Comparison of ENCODE assay signal across 20 cellular contexts in the genomic region with DNA sequence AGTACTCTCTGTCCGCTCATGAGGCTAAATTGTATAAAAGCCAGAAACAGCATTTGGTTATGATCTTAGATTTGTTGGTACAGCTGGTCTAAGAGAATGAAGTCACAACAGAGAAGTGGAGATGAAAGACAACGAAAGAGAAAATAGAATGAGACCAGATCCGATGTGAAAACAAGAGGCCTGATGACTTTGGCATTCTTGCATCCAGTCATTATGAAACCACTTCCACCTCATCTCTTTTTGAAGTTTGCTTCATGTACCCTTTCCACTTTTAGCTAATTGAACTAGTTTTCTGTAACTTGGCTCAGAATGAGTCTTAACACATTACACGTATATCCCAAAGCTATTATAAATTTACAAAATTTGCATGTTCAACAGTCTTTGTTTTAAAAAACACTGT.
"Had no signal": no experiment of that assay in that cellular context is flagged by ENCODE, and none has a peak within 500 bp of the region (broad histone marks: within the 10 kb centered on the region; RNA-seq: fewer than 3 reads in every experiment).

No MANE protein-coding gene starts in this region.

- ATAC-seq: naive thymus-derived CD4-positive, alpha-beta T cell; stimulated activated naive B cell treated with anti-CD40 and anti-IgM and Interleukin-4, amounts not matched to agents 10 μg/mL and 1 μg/mL and 100 μg/mL, for 72 hours; stimulated activated naive CD8-positive, alpha-beta T cell treated with anti-CD3 and anti-CD28 coated beads, Interleukin-15, amount 100 ng/mL, for 72 hours had no signal

- H3K9me3 ChIP-seq: neutrophil, sigmoid colon had no signal

- H3K27ac ChIP-seq: neutrophil, right atrium auricular region, sigmoid colon, skin epidermis had no signal

- H3K27me3 ChIP-seq: dorsolateral prefrontal cortex, neutrophil, right atrium auricular region, sigmoid colon had no signal

- H3K36me3 ChIP-seq: neutrophil, right atrium auricular region, sigmoid colon had no signal

- H3K4me1 ChIP-seq: right atrium auricular region, sigmoid colon had no signal

- H3K4me3 ChIP-seq: dorsolateral prefrontal cortex, right atrium auricular region, sigmoid colon, skin epidermis had no signal

- FAIRE-seq: islet of Langerhans, urothelium cell line had no signal

- DNase-seq: cortex of kidney; dorsolateral prefrontal cortex; effector CD8-positive, alpha-beta T cell; foreskin melanocyte; head of caudate nucleus; hippocampal formation; kidney glomerular epithelial cell; naive thymus-derived CD4-positive, alpha-beta T cell; sigmoid colon; stimulated activated CD4-positive, alpha-beta T cell treated with anti-CD3 and anti-CD28 coated beads, Interleukin-2, amount 100 ng/mL, for 24 hours; stimulated activated CD4-positive, alpha-beta T cell treated with anti-CD3 and anti-CD28 coated beads, Interleukin-4, amount 100 ng/mL, for 4 hours; stimulated activated naive B cell treated with anti-CD40 and anti-IgM and Interleukin-4, amounts not matched to agents 10 μg/mL and 1 μg/mL and 100 μg/mL, for 72 hours; stimulated activated naive CD8-positive, alpha-beta T cell treated with anti-CD3 and anti-CD28 coated beads, Interleukin-15, amount 100 ng/mL, for 72 hours; substantia nigra; trophoblast cell had no signal
